Comparison of ENCODE assay signal across 10 cellular contexts in genomic region chr6:166244353-166245045, GRCh38.
DNase-seq lines count a peak whose midpoint lies in the region; ATAC-seq and TF ChIP-seq lines count a peak whose summit lies in the region.
"Had no signal": no experiment of that assay in that cellular context is flagged by ENCODE, and none has a peak within 500 bp of the region (broad histone marks: within the 10 kb centered on the region; RNA-seq: fewer than 3 reads in every experiment).

No MANE protein-coding gene starts in this region.

- no peaks in the 10 kb centered on the region for H3K4me1 ChIP-seq in prostate gland (replicated peaks)

- H3K4me3 ChIP-seq in prostate gland = no peak overlapping the region

- no peaks in the 10 kb centered on the region for H3K9me3 ChIP-seq in prostate gland

- DNase-seq in GDM1 (lab: John Stamatoyannopoulos, UW) (peak; percentile 12), head of caudate nucleus (no peak), NCI-H2107 treated with DMSO at 0.1 percent for 48 hours (lab: John Stamatoyannopoulos, UW; ENCODE audit: unreplicated experiment) (no peak), DMS114 treated with DMSO at 0.1 percent for 48 hours (lab: John Stamatoyannopoulos, UW; ENCODE audit: unreplicated experiment) (no peak), prostate gland (ENCODE audit: low spot score) (no peak)
- peak; percentile 33 for DNase-seq in activated naive CD8-positive, alpha-beta T cell treated with anti-CD3 and anti-CD28 coated beads, Interleukin-2, amount 50 U/mL, for 16 hours (ENCODE audit: low read depth, low spot score)
- DNase-seq: NCI-H1436, right cardiac atrium had no signal

- WGBS in prostate gland = 50% methylated on average over 11 of the region's 11 CpGs

- TF ChIP-seq POLR2A in prostate gland (IDR thresholded peaks at IDR 0.05) = no peak

- H3K36me3 ChIP-seq in prostate gland = no peaks in the 10 kb centered on the region

- ATAC-seq in GM19455 (IDR thresholded peaks at IDR 0.05; ENCODE audit: unreplicated experiment) (peak; percentile 78), HG03159 (IDR thresholded peaks at IDR 0.05; ENCODE audit: unreplicated experiment) (peak; percentile 87)
- ATAC-seq: right cardiac atrium had no signal

- peaks cover 2% of the 10 kb centered on the region for H3K27me3 ChIP-seq in prostate gland (replicated peaks; ENCODE audit: insufficient read depth)

- intact Hi-C loops in head of caudate nucleus (cut with DNase I) = no loop called here
- intact Hi-C loops in prostate gland (cut with DNase I) = no loop called here

- H3K27ac ChIP-seq in prostate gland = no peak overlapping the region

- TF ChIP-seq CTCF in prostate gland (IDR thresholded peaks at IDR 0.05) = no peak

Comparison
In these comparisons a context has a peak if more than half of its experiments do, and no peak if none do; other contexts are left out.
1. DNase-seq: peak in GDM1 (single experiment) and activated naive CD8-positive, alpha-beta T cell treated with anti-CD3 and anti-CD28 coated beads, Interleukin-2, amount 50 U/mL, for 16 hours (single experiment); none in head of caudate nucleus (0 of 42), NCI-H2107 treated with DMSO at 0.1 percent for 48 hours (single experiment), DMS114 treated with DMSO at 0.1 percent for 48 hours (single experiment) and prostate gland (single experiment).